Comparison of ENCODE assay signal across 8 cellular contexts in genomic region chr19:10096615-10096963, GRCh38. TPM values are rescaled to one million over a fixed set of nuclear protein-coding genes. Genes with fewer than 3 reads are reported as not detected.
DNase-seq lines count a peak whose midpoint lies in the region; ATAC-seq and TF ChIP-seq lines count a peak whose summit lies in the region.

No MANE protein-coding gene starts in this region.

- H3K9me2 ChIP-seq in HCT116 (ENCODE audit: insufficient read depth), result no peaks in the 10 kb centered on the region

- intact Hi-C loops in A673 (cut with micrococcal nuclease; ENCODE audit: unreplicated experiment) (no loop called here), HCT116 (cut with micrococcal nuclease) (loop anchor here (5.0 kb wide), 1 partner anchor 164 kb away; no protein-coding TSS in a partner anchor), MCF 10A (cut with micrococcal nuclease) (no loop called here)

- RAD21 ChIA-PET in HCT116 (lab: Charles Lee; ENCODE audit: low non-redundant PET in 1 of 2, low total read pairs in 2 of 2, uncharacterized antibody in 2 of 2, unreplicated experiment in 2 of 2), result no interaction called here

- CTCF ChIA-PET in A673 (lab: Charles Lee), result interaction anchor here (0.6 to 1.2 kb wide), 3 partner anchors 153 to 494 kb away, joined by 3 to 4 read pairs (median 4); no protein-coding TSS in a partner anchor
- CTCF ChIA-PET in HCT116 (lab: Charles Lee), result interaction anchor here (0.6 to 1.9 kb wide), 7 partner anchors 9 to 166 kb away, joined by 3 to 9 read pairs (median 4); partner anchors contain the start of gene PPAN
- CTCF ChIA-PET in MCF 10A (lab: Yijun Ruan, JAX), result interaction anchor here (0.5 to 2.0 kb wide), 8 partner anchors 13 to 322 kb away, joined by 3 to 6 read pairs (median 3); no protein-coding TSS in a partner anchor

- H3K9me3 Mint-ChIP-seq in MCF 10A (ENCODE audit: unreplicated experiment), result no peaks in the 10 kb centered on the region

- peak overlapping the region in 1 of 2 experiments; percentile 94 for H3K14ac ChIP-seq in mesenchymal stem cell (ENCODE audit: low read length in 2 of 2)

- H2BK15ac ChIP-seq in mesenchymal stem cell (ENCODE audit: low read depth, poor library complexity, severe bottlenecking), result peak overlapping the region; percentile 6

- peak overlapping the region; percentile 54 for H3K9ac ChIP-seq in HCT116 (ENCODE audit: low read length)
- H3K9ac ChIP-seq in mesenchymal stem cell (ENCODE audit: low read length), result peak overlapping the region; percentile 81

- H3K27ac Mint-ChIP-seq in MCF 10A (ENCODE audit: low read depth, unreplicated experiment), result no peak overlapping the region

- TF ChIP-seq POLR2A in HCT116 (IDR thresholded peaks at IDR 0.05; ENCODE audit: borderline replicate concordance, extremely low read depth, insufficient read depth, insufficient read length), result no peak

- TF ChIP-seq RAD21 in HCT116 (IDR thresholded peaks at IDR 0.05; ENCODE audit: low read depth), result no peak

- H3K4ac ChIP-seq in mesenchymal stem cell (ENCODE audit: low read depth in 1 of 2, low read length in 2 of 2), result peak overlapping the region; percentile 76 to 79

- H4K91ac ChIP-seq in mesenchymal stem cell (ENCODE audit: low read length), result peak overlapping the region; percentile 98

- H3K27me3 ChIP-seq in A673 (replicated peaks; ENCODE audit: insufficient read depth, low read depth, low read length, poor library complexity) (no peaks in the 10 kb centered on the region), HCT116 (ENCODE audit: insufficient read depth, low read length) (no peaks in the 10 kb centered on the region), mesenchymal stem cell (ENCODE audit: control insufficient read depth in 1 of 2, insufficient read depth in 1 of 2, low read length in 2 of 2) (no peaks in the 10 kb centered on the region)

- H3K4me3 ChIP-seq in A673 (ENCODE audit: low read depth, low read length, poor library complexity, severe bottlenecking), result peak overlapping the region; percentile 24
- no peak overlapping the region for H3K4me3 ChIP-seq in HCT116 (replicated peaks in 1 of 2; ENCODE audit: low read depth in 1 of 2, low read length in 2 of 2)
- peak overlapping the region; percentile 39 to 74 for H3K4me3 ChIP-seq in mesenchymal stem cell (ENCODE audit: insufficient read depth in 1 of 2, low read depth in 1 of 2, low read length in 2 of 2)

- no peaks in the 10 kb centered on the region for H3K4me1 Mint-ChIP-seq in MCF 10A (ENCODE audit: insufficient read depth, unreplicated experiment)

- no peaks in the 10 kb centered on the region for H3K79me2 ChIP-seq in HCT116 (ENCODE audit: insufficient read depth, low read length)

- peak overlapping the region; percentile 92 to 98 for H3K18ac ChIP-seq in mesenchymal stem cell (ENCODE audit: low read depth in 1 of 2, low read length in 2 of 2)

- POLR2A ChIA-PET in A673 (lab: Charles Lee; ENCODE audit: low non-redundant PET) (no interaction called here), HCT116 (lab: Charles Lee) (interaction anchor here (0.8 to 1.2 kb wide), 3 partner anchors 8 to 154 kb away, joined by 3 to 14 read pairs (median 5); partner anchors contain the start of gene PPAN), MCF 10A (lab: Yijun Ruan, JAX) (interaction anchor here (0.7 to 2.6 kb wide), 7 partner anchors 9 to 163 kb away, joined by 3 to 23 read pairs (median 4); partner anchors contain the start of gene PPAN)

- peak overlapping the region; percentile 32 for H2AK5ac ChIP-seq in mesenchymal stem cell (ENCODE audit: low read length, severe bottlenecking)

- WGBS in mesenchymal stem cell, result 54% methylated on average over 26 of the region's 26 CpGs

- H3K9me3 ChIP-seq in A673 (ENCODE audit: low read depth, low read length, poor library complexity, severe bottlenecking), result no peaks in the 10 kb centered on the region
- H3K9me3 ChIP-seq in HCT116 (ENCODE audit: control insufficient read depth in 1 of 2, insufficient read depth in 1 of 2, low read depth in 1 of 2, low read length in 2 of 2), result no peaks in the 10 kb centered on the region
- no peaks in the 10 kb centered on the region for H3K9me3 ChIP-seq in mesenchymal stem cell (ENCODE audit: control insufficient read depth, low read length)

- H3K27me3 Mint-ChIP-seq in MCF 10A (ENCODE audit: insufficient read depth, unreplicated experiment), result no peaks in the 10 kb centered on the region

- ATAC-seq in HCT116 (no peak), HG02610 (IDR thresholded peaks at IDR 0.05; ENCODE audit: unreplicated experiment) (no peak), GM18907 (IDR thresholded peaks at IDR 0.05; ENCODE audit: unreplicated experiment) (no peak)

- TF ChIP-seq CTCF in A673 (conservative IDR thresholded peaks at IDR 0.05; ENCODE audit: low read depth, low read length) (no peak), HCT116 (IDR thresholded peaks at IDR 0.05 in 2 of 3, conservative IDR thresholded peaks at IDR 0.05 in 1 of 3; ENCODE audit: borderline replicate concordance in 1 of 3, insufficient read depth in 1 of 3, low read depth in 2 of 3, low read length in 2 of 3) (no peak), MCF 10A (IDR thresholded peaks at IDR 0.05; ENCODE audit: unreplicated experiment) (no peak)

- H2BK120ac ChIP-seq in mesenchymal stem cell (ENCODE audit: low read depth, low read length), result peak overlapping the region; percentile 71

- peak overlapping the region in 1 of 2 experiments; percentile 79 for H2BK12ac ChIP-seq in mesenchymal stem cell (ENCODE audit: low read length in 2 of 2)

- H3K27ac ChIP-seq in A673 (ENCODE audit: low read depth, low read length, poor library complexity, severe bottlenecking), result peak overlapping the region; percentile 68
- H3K27ac ChIP-seq in HCT116 (ENCODE audit: low read depth, low read length), result peak overlapping the region; percentile 44; the same call in 1 of the 2 replicates
- H3K27ac ChIP-seq in mesenchymal stem cell (ENCODE audit: low read length, poor library complexity, severe bottlenecking), result no peak overlapping the region

- H3K23ac ChIP-seq in mesenchymal stem cell (ENCODE audit: low read length in 2 of 2), result no peak overlapping the region

- H3K36me3 ChIP-seq in A673 (ENCODE audit: insufficient read depth, low read length, poor library complexity, severe bottlenecking), result no peaks in the 10 kb centered on the region
- no peaks in the 10 kb centered on the region for H3K36me3 ChIP-seq in HCT116 (ENCODE audit: control insufficient read depth in 1 of 2, insufficient read depth in 2 of 2, low read length in 2 of 2)
- peaks cover 20 to 23% of the 10 kb centered on the region in 2 experiments for H3K36me3 ChIP-seq in mesenchymal stem cell (ENCODE audit: control insufficient read depth in 1 of 2, insufficient read depth in 2 of 2, low read depth in 1 of 2, low read length in 2 of 2)

- H3K79me1 ChIP-seq in mesenchymal stem cell (replicated peaks; ENCODE audit: low read length, poor library complexity, severe bottlenecking), result no peaks in the 10 kb centered on the region

- no peak for DNase-seq in A673 (ENCODE audit: low spot score)
- DNase-seq in HCT116 (ENCODE audit: low read depth, low spot score), result no peak
- DNase-seq in MCF 10A (ENCODE audit: unreplicated experiment), result no peak
- no peak for DNase-seq in mesenchymal stem cell
- DNase-seq in putamen (ENCODE audit: low spot score), result no peak
- no peak for DNase-seq in kidney glomerular epithelial cell (lab: John Stamatoyannopoulos, UW)

- peaks cover 14% of the 10 kb centered on the region for H3K36me3 Mint-ChIP-seq in MCF 10A (ENCODE audit: insufficient read depth, unreplicated experiment)

- BruUV-seq in A673 (replicated peaks; lab: Mats Ljungman, UMichigan), result no TSS peak
- no TSS peak for BruUV-seq in HCT116 (replicated peaks; lab: Mats Ljungman, UMichigan)
- BruUV-seq in MCF 10A (replicated peaks; lab: Mats Ljungman, UMichigan), result no TSS peak

- H3K4me2 ChIP-seq in HCT116 (ENCODE audit: low read length), result peak overlapping the region; percentile 56
- H3K4me2 ChIP-seq in mesenchymal stem cell (ENCODE audit: low read length, poor library complexity, severe bottlenecking), result peak overlapping the region; percentile 85

- peak overlapping the region; percentile 97 for H4K8ac ChIP-seq in mesenchymal stem cell (ENCODE audit: low read length)

- peak overlapping the region; percentile 66 for H3K4me3 Mint-ChIP-seq in MCF 10A (ENCODE audit: unreplicated experiment)

- H3K4me1 ChIP-seq in A673 (ENCODE audit: insufficient read depth, low read length, poor library complexity, severe bottlenecking) (peaks cover 4% of the 10 kb centered on the region), HCT116 (ENCODE audit: control insufficient read depth in 1 of 2, insufficient read depth in 2 of 2, low read length in 2 of 2) (peaks cover 11 to 16% of the 10 kb centered on the region in 2 experiments), mesenchymal stem cell (ENCODE audit: control insufficient read depth, insufficient read depth, low read depth, low read length) (peaks cover 9% of the 10 kb centered on the region)

- peak overlapping the region; percentile 80 for H2BK5ac ChIP-seq in mesenchymal stem cell (ENCODE audit: low read depth, low read length, poor library complexity, severe bottlenecking)

- no peaks in the 10 kb centered on the region for H4K20me1 ChIP-seq in HCT116 (ENCODE audit: insufficient read depth)

- H2AFZ ChIP-seq in HCT116 (ENCODE audit: low read depth, low read length, poor library complexity, severe bottlenecking) (no peak overlapping the region), mesenchymal stem cell (ENCODE audit: low read depth, low read length) (peak overlapping the region; percentile 74)

RNA-seq across cellular contexts. Expression of gene ANGPTL6, which starts 5.9 kb away (rescaled TPM):
- total RNA-seq in A673 (2021) (not detected in 2 replicates), HCT116 (2021; ENCODE audit: unreplicated experiment) (not detected), MCF 10A (2022) (0.44 TPM in 1 of 2 replicates, not detected in the other)
- polyA plus RNA-seq in HCT116 (2012), result 0.12 and 0.14 TPM in 2 replicates
- polyA plus RNA-seq in mesenchymal stem cell (2013, experiment 1 of 2), result 0.11 TPM
- polyA plus RNA-seq in mesenchymal stem cell (2013, experiment 2 of 2), result 0.16 TPM

RNA-seq across cellular contexts. Expression of gene PPAN, which starts 9.6 kb away (rescaled TPM):
- 116 and 132 TPM in 2 replicates for total RNA-seq in A673 (2021)
- total RNA-seq in HCT116 (2021; ENCODE audit: unreplicated experiment), result 101 TPM
- polyA plus RNA-seq in HCT116 (2012), result 49.1 and 49.4 TPM in 2 replicates
- total RNA-seq in MCF 10A (2022), result 95.0 and 123 TPM in 2 replicates
- 15.8 TPM for polyA plus RNA-seq in mesenchymal stem cell (2013, experiment 1 of 2)
- 15.0 TPM for polyA plus RNA-seq in mesenchymal stem cell (2013, experiment 2 of 2)

RNA-seq across cellular contexts. Expression of gene SHFL, which starts 10.5 kb away (rescaled TPM):
- total RNA-seq in A673 (2021), result 15.2 and 17.3 TPM in 2 replicates
- 18.5 TPM for total RNA-seq in HCT116 (2021; ENCODE audit: unreplicated experiment)
- polyA plus RNA-seq in HCT116 (2012), result 13.9 and 14.8 TPM in 2 replicates
- 11.9 and 17.6 TPM in 2 replicates for total RNA-seq in MCF 10A (2022)
- polyA plus RNA-seq in mesenchymal stem cell (2013, experiment 1 of 2), result 41.6 TPM
- 41.6 TPM for polyA plus RNA-seq in mesenchymal stem cell (2013, experiment 2 of 2)

RNA-seq across cellular contexts. Expression of gene P2RY11, which starts 14.9 kb away (rescaled TPM):
- total RNA-seq in A673 (2021) (32.2 and 39.4 TPM in 2 replicates), HCT116 (2021; ENCODE audit: unreplicated experiment) (43.8 TPM), MCF 10A (2022) (36.1 and 43.1 TPM in 2 replicates)
- 24.1 and 29.2 TPM in 2 replicates for polyA plus RNA-seq in HCT116 (2012)
- 3.2 TPM for polyA plus RNA-seq in mesenchymal stem cell (2013, experiment 1 of 2)
- polyA plus RNA-seq in mesenchymal stem cell (2013, experiment 2 of 2), result 3.4 TPM

RNA-seq across cellular contexts. Expression of gene EIF3G, which starts 23.1 kb away (rescaled TPM):
- 260 and 266 TPM in 2 replicates for total RNA-seq in A673 (2021)
- 254 TPM for total RNA-seq in HCT116 (2021; ENCODE audit: unreplicated experiment)
- 241 and 250 TPM in 2 replicates for polyA plus RNA-seq in HCT116 (2012)
- total RNA-seq in MCF 10A (2022), result 224 and 249 TPM in 2 replicates
- 167 TPM for polyA plus RNA-seq in mesenchymal stem cell (2013, experiment 1 of 2)
- 162 TPM for polyA plus RNA-seq in mesenchymal stem cell (2013, experiment 2 of 2)

Comparison
In these comparisons a context has a peak if more than half of its experiments do, and no peak if none do; other contexts are left out.
1. H3K4me3 ChIP-seq: peak in A673 (single experiment) and mesenchymal stem cell (2 of 2); none in HCT116 (0 of 2).